20 cellular contexts compared by ENCODE assay signal in genomic region chr16:65722429-65722828, GRCh38.
A peak's percentile ranks its signal among the peaks of the same experiment; 100 is the strongest.
DNase-seq lines count a peak whose midpoint lies in the region; ATAC-seq, FAIRE-seq and TF ChIP-seq lines count a peak whose summit lies in the region.
"Had no signal": no experiment of that assay in that cellular context is flagged by ENCODE, and none has a peak within 500 bp of the region (broad histone marks: within the 10 kb centered on the region; RNA-seq: fewer than 3 reads in every experiment).

No MANE protein-coding gene starts in this region.

- intact Hi-C loops in K562 (cut with micrococcal nuclease) (no loop called here), psoas muscle (cut with DNase I) (no loop called here)

- H3K27me3 Mint-ChIP-seq in activated naive CD8-positive, alpha-beta T cell treated with anti-CD3 and anti-CD28 coated beads, Interleukin-2, amount 50 U/mL, for 24 hours, result peaks cover 7% of the 10 kb centered on the region
- H3K27me3 Mint-ChIP-seq: IgD-negative memory B cell had no signal

- H3K36me3 ChIP-seq in K562 (ENCODE audit: control insufficient read depth, insufficient read depth, low read length) (no peaks in the 10 kb centered on the region), keratinocyte (ENCODE audit: control insufficient read depth in 2 of 2, extremely low read depth in 1 of 2, insufficient read depth in 2 of 2, low read length in 2 of 2) (no peaks in the 10 kb centered on the region), psoas muscle (ENCODE audit: insufficient read depth in 1 of 2, low read depth in 1 of 2) (no peaks in the 10 kb centered on the region)
- H3K36me3 ChIP-seq: BLaER1 had no signal

- POLR2A ChIA-PET in K562 (lab: Yijun Ruan, JAX), result no interaction called here

- no TSS peak for BruUV-seq in K562 (replicated peaks; lab: Mats Ljungman, UMichigan)

- no peak for TF ChIP-seq POLR2A in K562 (conservative IDR thresholded peaks at IDR 0.05)

- FAIRE-seq in K562 (lab: Jason Lieb, UNC) (no peak), keratinocyte (lab: Jason Lieb, UNC) (peak; percentile 52)
- FAIRE-seq: A549, H54, HTR-8/SVneo had no signal

- H3K4me3 Mint-ChIP-seq in activated naive CD8-positive, alpha-beta T cell treated with anti-CD3 and anti-CD28 coated beads, Interleukin-2, amount 50 U/mL, for 24 hours, result no peak overlapping the region
- H3K4me3 Mint-ChIP-seq: CD8-positive, alpha-beta T cell; IgD-negative memory B cell had no signal

- H3K9me1 ChIP-seq in K562 (ENCODE audit: control insufficient read depth, insufficient read depth, low read length), result no peaks in the 10 kb centered on the region
- no peaks in the 10 kb centered on the region for H3K9me1 ChIP-seq in keratinocyte (ENCODE audit: control insufficient read depth, extremely low read depth, insufficient read depth, low read length)

- in situ Hi-C loops in K562 (cut with MboI), result no loop called here

- dilution Hi-C loops in keratinocyte (cut with MboI; ENCODE audit: extremely low pct_ligation_motif_present, low sequenced_read_pairs), result no loop called here

- no peak overlapping the region for H3K27ac ChIP-seq in K562 (ENCODE audit: extremely low read depth, low read depth, low read length)
- H3K27ac ChIP-seq in keratinocyte (ENCODE audit: control insufficient read depth, insufficient read depth, low read length), result no peak overlapping the region
- no peak overlapping the region for H3K27ac ChIP-seq in psoas muscle
- H3K27ac ChIP-seq: 22Rv1, A549, BLaER1 had no signal

- H3K27me3 ChIP-seq in K562 (ENCODE audit: control insufficient read depth in 2 of 2, insufficient read depth in 2 of 2, low read length in 2 of 2) (no peaks in the 10 kb centered on the region), keratinocyte (ENCODE audit: control insufficient read depth, extremely low read depth, insufficient read depth, low read length) (no peaks in the 10 kb centered on the region), psoas muscle (ENCODE audit: insufficient read depth in 3 of 3, low read length in 2 of 3) (peaks cover 2 to 10% (median 5%) of the 10 kb centered on the region in 3 donors)
- H3K27me3 ChIP-seq: BLaER1 had no signal

- no peaks in the 10 kb centered on the region for H3K36me3 Mint-ChIP-seq in activated naive CD8-positive, alpha-beta T cell treated with anti-CD3 and anti-CD28 coated beads, Interleukin-2, amount 50 U/mL, for 24 hours (ENCODE audit: low read depth)
- H3K36me3 Mint-ChIP-seq: CD8-positive, alpha-beta T cell; IgD-negative memory B cell had no signal

- H3K4me1 ChIP-seq in K562 (replicated peaks in 1 of 2; ENCODE audit: control insufficient read depth in 2 of 2, insufficient read depth in 2 of 2, low read length in 2 of 2), result no peaks in the 10 kb centered on the region
- H3K4me1 ChIP-seq in keratinocyte (ENCODE audit: control insufficient read depth, extremely low read depth, insufficient read depth, low read length), result no peaks in the 10 kb centered on the region
- no peaks in the 10 kb centered on the region for H3K4me1 ChIP-seq in psoas muscle
- H3K4me1 ChIP-seq: A549 had no signal

- H3K9ac ChIP-seq in K562 (ENCODE audit: insufficient read depth in 1 of 2, low read depth in 2 of 2, low read length in 2 of 2) (no peak overlapping the region), keratinocyte (ENCODE audit: control insufficient read depth, extremely low read depth, insufficient read depth, low read length) (no peak overlapping the region)
- H3K9ac ChIP-seq: BLaER1 had no signal

- H3K4me3 ChIP-seq in K562 (no peak overlapping the region), keratinocyte (ENCODE audit: control insufficient read depth in 2 of 3, extremely low read depth in 1 of 3, insufficient read depth in 2 of 3, low read depth in 1 of 3, low read length in 3 of 3) (no peak overlapping the region), psoas muscle (no peak overlapping the region)
- H3K4me3 ChIP-seq: A549, BLaER1 had no signal

- TF ChIP-seq RAD21 in K562 (CRISPR knock-in tag; conservative IDR thresholded peaks at IDR 0.05 in 1 of 2, IDR thresholded peaks at IDR 0.05 in 1 of 2), result peak in 1 of 2 experiments; percentile 34; a peak in 3 of 4 replicates

- WGBS in K562 (ENCODE audit: insufficient coverage, low coverage, missing lambda C conversion rate), result 20% methylated on average over 7 of the region's 7 CpGs
- 91 to 96% (median 93%) methylated on average over 7 of the region's 7 CpGs for WGBS in psoas muscle, 3 donors

- H3K4me2 ChIP-seq in K562 (ENCODE audit: insufficient read depth, low read length) (no peak overlapping the region), keratinocyte (ENCODE audit: control insufficient read depth, extremely low read depth, insufficient read depth, low read depth, low read length) (no peak overlapping the region)
- H3K4me2 ChIP-seq: A549, BLaER1 had no signal

- no peak overlapping the region for H3K27ac Mint-ChIP-seq in activated naive CD8-positive, alpha-beta T cell treated with anti-CD3 and anti-CD28 coated beads, Interleukin-2, amount 50 U/mL, for 24 hours
- H3K27ac Mint-ChIP-seq: CD8-positive, alpha-beta T cell had no signal

- peak in 2 of 3 experiments; percentile 25 to 36; a peak in 2 of 6 replicates for TF ChIP-seq CTCF in K562 (IDR thresholded peaks at IDR 0.05 in 2 of 3, conservative IDR thresholded peaks at IDR 0.05 in 1 of 3; ENCODE audit: insufficient read depth in 2 of 3, low read depth in 1 of 3, low read length in 3 of 3)
- TF ChIP-seq CTCF in keratinocyte (optimal IDR thresholded peaks at IDR 0.05 in 1 of 3, IDR thresholded peaks at IDR 0.05 in 1 of 3, conservative IDR thresholded peaks at IDR 0.05 in 1 of 3; ENCODE audit: extremely low read depth in 1 of 3, insufficient read depth in 2 of 3, low read length in 3 of 3), result no peak
- no peak for TF ChIP-seq CTCF in psoas muscle (IDR thresholded peaks at IDR 0.05)

- CTCF ChIA-PET in K562 (lab: Yijun Ruan, JAX; ENCODE audit: low intra/inter-chr PET ratio), result no interaction called here

- no peaks in the 10 kb centered on the region; the same call in 1 of the 2 replicates for H3K9me3 ChIP-seq in K562 (replicated peaks; ENCODE audit: control insufficient read depth, insufficient read depth, low read depth, low read length)
- H3K9me3 ChIP-seq in keratinocyte (ENCODE audit: control insufficient read depth, low read depth, low read length), result no peaks in the 10 kb centered on the region
- H3K9me3 ChIP-seq in psoas muscle, result no peaks in the 10 kb centered on the region
- H3K9me3 ChIP-seq: A549, BLaER1 had no signal

- no peak for TF ChIP-seq EP300 in K562 (IDR thresholded peaks at IDR 0.05; ENCODE audit: low read length)

- DNase-seq in NCI-H82 (lab: John Stamatoyannopoulos, UW) (peak; percentile 11), NCI-H82 treated with DMSO at 0.1 percent for 48 hours (lab: John Stamatoyannopoulos, UW; ENCODE audit: unreplicated experiment) (no peak), M059J (ENCODE audit: low read depth) (peak; percentile 43), K562 (ENCODE audit: extremely low read depth in 1 of 4, low spot score in 3 of 4) (no peak), keratinocyte (ENCODE audit: low read depth, low spot score) (no peak), psoas muscle (no peak), NK-92 (lab: John Stamatoyannopoulos, UW; ENCODE audit: unreplicated experiment) (no peak)
- DNase-seq in activated naive CD8-positive, alpha-beta T cell treated with anti-CD3 and anti-CD28 coated beads, Interleukin-2, amount 50 U/mL, for 24 hours, result no peak
- DNase-seq: AML-193; Calu3; CD8-positive, alpha-beta T cell; DMS79 treated with DMSO at 0.1 percent for 48 hours; GF-D8; HCEC 1CT had no signal

- H2AFZ ChIP-seq in K562 (ENCODE audit: low read depth, low read length), result no peak overlapping the region
- H2AFZ ChIP-seq in keratinocyte (ENCODE audit: control insufficient read depth, low read length), result no peak overlapping the region

- no peaks in the 10 kb centered on the region for H4K20me1 ChIP-seq in K562 (replicated peaks; ENCODE audit: control insufficient read depth, insufficient read depth, low read length)
- no peaks in the 10 kb centered on the region for H4K20me1 ChIP-seq in keratinocyte (ENCODE audit: control insufficient read depth, extremely low read depth, insufficient read depth, low read length)
- H4K20me1 ChIP-seq: BLaER1 had no signal

- no peaks in the 10 kb centered on the region for H3K9me3 Mint-ChIP-seq in activated naive CD8-positive, alpha-beta T cell treated with anti-CD3 and anti-CD28 coated beads, Interleukin-2, amount 50 U/mL, for 24 hours
- H3K9me3 Mint-ChIP-seq: CD8-positive, alpha-beta T cell had no signal

- H3K79me2 ChIP-seq in K562 (ENCODE audit: control insufficient read depth, insufficient read depth, low read length), result no peaks in the 10 kb centered on the region
- H3K79me2 ChIP-seq in keratinocyte (ENCODE audit: control insufficient read depth, insufficient read depth, low read length), result no peaks in the 10 kb centered on the region

- H3K4me1 Mint-ChIP-seq in activated naive CD8-positive, alpha-beta T cell treated with anti-CD3 and anti-CD28 coated beads, Interleukin-2, amount 50 U/mL, for 24 hours, result no peaks in the 10 kb centered on the region
- H3K4me1 Mint-ChIP-seq: IgD-negative memory B cell had no signal

- ATAC-seq in K562 (peak; percentile 58; the same call in 1 of the 3 replicates), psoas muscle (no peak)
- no peak for ATAC-seq in activated naive CD8-positive, alpha-beta T cell treated with anti-CD3 and anti-CD28 coated beads, Interleukin-2, amount 50 U/mL, for 24 hours
- ATAC-seq: A549; CD8-positive, alpha-beta T cell had no signal

TF ChIP-seq in K562, 482 proteins besides CTCF, POLR2A, EP300 and RAD21:
- TF ChIP-seq IFI16 (CRISPR knock-in tag; IDR thresholded peaks at IDR 0.05), result no peak
- TF ChIP-seq PHB (CRISPR knock-in tag; IDR thresholded peaks at IDR 0.05), result no peak
- TF ChIP-seq KAT8 (IDR thresholded peaks at IDR 0.05; ENCODE audit: low read depth), result no peak

Comparison
In these comparisons a context has a peak if more than half of its experiments do, and no peak if none do; other contexts are left out.
1. DNase-seq: peak in NCI-H82 (single experiment) and M059J (single experiment); none in NCI-H82 treated with DMSO at 0.1 percent for 48 hours (single experiment), K562 (0 of 4), keratinocyte (single experiment), psoas muscle (0 of 2), NK-92 (single experiment) and activated naive CD8-positive, alpha-beta T cell treated with anti-CD3 and anti-CD28 coated beads, Interleukin-2, amount 50 U/mL, for 24 hours (single experiment).
2. CTCF ChIP-seq: peak in K562 (2 of 3); none in keratinocyte (0 of 3) and psoas muscle (single experiment).